ENCODE assay signal across 1 cellular context in genomic region chr5:181169459-181170236, GRCh38.
TF ChIP-seq lines count a peak whose summit lies in the region.

No MANE protein-coding gene starts in this region.

TF ChIP-seq in HepG2, 621 proteins besides CTCF, POLR2A, EP300 and RAD21 (continues in another document):
- TF ChIP-seq ZNF274 (CRISPR knock-in tag; IDR thresholded peaks at IDR 0.05) (0 out of 2 replicates have a peak, but pooled peaks have one; percentile 52), ATF7-NPFF (CRISPR knock-in tag; IDR thresholded peaks at IDR 0.05; ENCODE audit: low read depth) (0 out of 2 replicates have a peak, but pooled peaks have one; percentile 17), FOXO4 (CRISPR knock-in tag; conservative IDR thresholded peaks at IDR 0.05) (0 out of 2 replicates have a peak, but pooled peaks have one; percentile 67), BORCS8-MEF2B (CRISPR knock-in tag; IDR thresholded peaks at IDR 0.05) (0 out of 2 replicates have a peak, but pooled peaks have one; percentile 19), ZSCAN21 (CRISPR knock-in tag; IDR thresholded peaks at IDR 0.05; ENCODE audit: borderline replicate concordance) (0 out of 2 replicates have a peak, but pooled peaks have one; percentile 27), ZNF761 (CRISPR knock-in tag; conservative IDR thresholded peaks at IDR 0.05) (0 out of 2 replicates have a peak, but pooled peaks have one; percentile 38), ZXDC (CRISPR knock-in tag; IDR thresholded peaks at IDR 0.05) (0 out of 2 replicates have a peak, but pooled peaks have one; percentile 56), ZFX (CRISPR knock-in tag; IDR thresholded peaks at IDR 0.05; ENCODE audit: low read depth) (peak; percentile 40; the same call in 1 of the 2 replicates), ZFP41 (CRISPR knock-in tag; IDR thresholded peaks at IDR 0.05; ENCODE audit: borderline replicate concordance) (0 out of 2 replicates have a peak, but pooled peaks have one; percentile 57), CSRNP1 (CRISPR knock-in tag; IDR thresholded peaks at IDR 0.05) (0 out of 2 replicates have a peak, but pooled peaks have one; percentile 50), ETV5 (CRISPR knock-in tag; IDR thresholded peaks at IDR 0.05; ENCODE audit: borderline replicate concordance) (0 out of 2 replicates have a peak, but pooled peaks have one; percentile 25), ZNF225 (CRISPR knock-in tag; IDR thresholded peaks at IDR 0.05) (peak; percentile 61; the same call in 1 of the 2 replicates), DRAP1 (CRISPR knock-in tag; IDR thresholded peaks at IDR 0.05) (0 out of 2 replicates have a peak, but pooled peaks have one; percentile 18), ZNF687 (CRISPR knock-in tag; IDR thresholded peaks at IDR 0.05) (peak; percentile 78), ZNF224 (CRISPR knock-in tag; IDR thresholded peaks at IDR 0.05) (0 out of 2 replicates have a peak, but pooled peaks have one; percentile 31), ZFY (CRISPR knock-in tag; IDR thresholded peaks at IDR 0.05) (peak; percentile 48), GABPB1 (CRISPR knock-in tag; IDR thresholded peaks at IDR 0.05) (peak; percentile 18; the same call in 1 of the 2 replicates), SP4 (CRISPR knock-in tag; IDR thresholded peaks at IDR 0.05) (peak; percentile 17; the same call in 1 of the 2 replicates), ZHX1 (CRISPR knock-in tag; IDR thresholded peaks at IDR 0.05; ENCODE audit: low read depth) (peak; percentile 71), ZNF407 (CRISPR knock-in tag; IDR thresholded peaks at IDR 0.05; ENCODE audit: not compliant biosample characterization) (peak; percentile 31), HIVEP1 (CRISPR knock-in tag; IDR thresholded peaks at IDR 0.05) (0 out of 2 replicates have a peak, but pooled peaks have one; percentile 47), PCBP1 (IDR thresholded peaks at IDR 0.05; ENCODE audit: borderline replicate concordance, low read depth, low read length) (peak; percentile 71; the same call in 1 of the 2 replicates), ZFP91 (CRISPR knock-in tag; IDR thresholded peaks at IDR 0.05; ENCODE audit: borderline replicate concordance) (0 out of 2 replicates have a peak, but pooled peaks have one; percentile 26), ZNF580 (CRISPR knock-in tag; IDR thresholded peaks at IDR 0.05; ENCODE audit: borderline replicate concordance, low read depth) (0 out of 2 replicates have a peak, but pooled peaks have one; percentile 33), ZBTB20 (CRISPR knock-in tag; IDR thresholded peaks at IDR 0.05; ENCODE audit: borderline replicate concordance, low read depth) (0 out of 2 replicates have a peak, but pooled peaks have one; percentile 6)
